In the genomic region with DNA sequence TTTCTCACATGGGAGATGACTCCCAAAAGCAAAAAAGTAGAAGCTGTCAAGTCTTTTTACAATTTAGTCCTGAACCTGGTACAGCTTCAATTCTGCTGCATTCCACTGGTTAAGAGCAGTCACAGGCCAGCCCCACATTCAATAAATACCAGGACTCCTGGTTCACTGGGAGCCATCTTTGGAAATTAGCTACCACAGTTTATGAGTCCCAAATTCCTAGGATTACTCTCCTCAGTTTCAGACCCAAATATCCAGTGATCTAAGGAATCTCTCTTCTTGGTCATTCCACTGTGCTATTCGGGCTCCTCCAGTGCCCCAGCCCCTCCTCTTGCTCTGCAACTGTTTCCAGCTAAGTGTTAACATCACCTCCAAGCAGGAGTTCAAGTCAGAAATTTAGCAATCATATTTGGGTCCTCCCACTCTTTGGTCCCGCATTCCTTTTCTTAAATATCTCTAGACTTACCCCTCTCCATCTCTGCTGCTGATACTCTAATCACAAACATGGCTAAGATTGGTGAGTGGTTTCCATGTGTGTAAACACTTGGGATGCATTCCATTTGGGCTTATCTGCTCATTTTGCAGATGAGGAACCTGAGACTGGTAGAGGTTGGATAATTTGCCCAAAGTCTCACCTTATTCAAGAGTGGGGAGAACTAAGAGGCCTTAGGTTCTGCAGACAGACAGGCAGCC, we compare ENCODE assay signal across 22 cellular contexts. TPM values are rescaled to one million over a fixed set of nuclear protein-coding genes. Genes with fewer than 3 reads are reported as not detected.
A peak's percentile ranks its signal among the peaks of the same experiment; 100 is the strongest.
DNase-seq lines count a peak whose midpoint lies in the region; ATAC-seq and TF ChIP-seq lines count a peak whose summit lies in the region.
"Had no signal": no experiment of that assay in that cellular context is flagged by ENCODE, and none has a peak within 500 bp of the region (broad histone marks: within the 10 kb centered on the region; RNA-seq: fewer than 3 reads in every experiment).

No MANE protein-coding gene starts in this region.

- DNase-seq in AG08396 (ENCODE audit: low spot score) (peak; percentile 53), HFFc6 (peak; percentile 81), choroid plexus epithelial cell (ENCODE audit: low read depth) (peak; percentile 23), mesothelial cell of epicardium (ENCODE audit: low spot score in 2 of 2, unreplicated experiment in 2 of 2) (no peak), aorta (no peak), DMS79 treated with DMSO at 0.1 percent for 48 hours (lab: John Stamatoyannopoulos, UW) (no peak)
- DNase-seq in NK-92 treated with Interleukin-12 subunit alpha and Interleukin-12 subunit beta, amount 100 ng/mL, for 24 hours (lab: John Stamatoyannopoulos, UW) = no peak
- DNase-seq: ACHN; activated CD4-positive, CD25-positive, alpha-beta regulatory T cell treated with anti-CD3 and anti-CD28 coated beads, Interleukin-2, amount 50 U/mL, for 72 hours; cerebellar nuclear complex; COR-L47; hypothalamus; Kasumi-1; NCI-H1417 treated with DMSO at 0.1 percent for 48 hours; NCI-H2171 treated with DMSO at 0.1 percent for 48 hours; stimulated activated naive CD4-positive, alpha-beta T cell treated with Interleukin-2 at 50 U/mL for 16 hours had no signal

- intact Hi-C loops in aorta (cut with DNase I) = loop anchor here in 1 of 2 donors (10.0 kb wide), 1 partner anchor 145 kb away; no protein-coding TSS in a partner anchor

- H3K9me3 Mint-ChIP-seq in HFFc6 (no peaks in the 10 kb centered on the region), mesothelial cell of epicardium (no peaks in the 10 kb centered on the region)
- H3K9me3 Mint-ChIP-seq: activated T-helper 17 cell treated with anti-CD3 and anti-CD28 coated beads, Interleukin-2, amount 50 U/mL, for 72 hours; memory B cell; neural crest cell; type B pancreatic cell had no signal

- no peaks in the 10 kb centered on the region for H3K36me3 ChIP-seq in aorta (ENCODE audit: control insufficient read depth in 1 of 2, insufficient read depth in 2 of 2, low read length in 1 of 2)

- no peak overlapping the region for H3K4me3 ChIP-seq in choroid plexus epithelial cell (ENCODE audit: low read depth, low read length)
- no peak overlapping the region for H3K4me3 ChIP-seq in aorta (ENCODE audit: low read length in 2 of 2)

- no peaks in the 10 kb centered on the region for H3K27me3 ChIP-seq in aorta (ENCODE audit: control insufficient read depth in 1 of 2, insufficient read depth in 2 of 2, low read length in 1 of 2)

- H3K27ac ChIP-seq in aorta (ENCODE audit: low read depth in 1 of 2, low read length in 2 of 2) = no peak overlapping the region

- H3K4me1 ChIP-seq in aorta (ENCODE audit: control insufficient read depth in 1 of 2, insufficient read depth in 2 of 2, low read length in 2 of 2) = no peaks in the 10 kb centered on the region

- H3K4me3 Mint-ChIP-seq in HFFc6 (peak overlapping the region; percentile 2; the same call in 1 of the 2 replicates), mesothelial cell of epicardium (no peak overlapping the region)
- H3K4me3 Mint-ChIP-seq: activated T-helper 17 cell treated with anti-CD3 and anti-CD28 coated beads, Interleukin-2, amount 50 U/mL, for 72 hours; memory B cell; neural crest cell; type B pancreatic cell had no signal

- H3K4me1 Mint-ChIP-seq in HFFc6 (ENCODE audit: low read depth) = peaks cover 23% of the 10 kb centered on the region
- H3K4me1 Mint-ChIP-seq in mesothelial cell of epicardium = peaks cover 7% of the 10 kb centered on the region
- H3K4me1 Mint-ChIP-seq: activated T-helper 17 cell treated with anti-CD3 and anti-CD28 coated beads, Interleukin-2, amount 50 U/mL, for 72 hours; memory B cell; neural crest cell had no signal

- no peaks in the 10 kb centered on the region for H3K36me3 Mint-ChIP-seq in HFFc6 (ENCODE audit: low read depth)
- H3K36me3 Mint-ChIP-seq in mesothelial cell of epicardium = no peaks in the 10 kb centered on the region
- H3K36me3 Mint-ChIP-seq: memory B cell, type B pancreatic cell had no signal

- H3K27me3 Mint-ChIP-seq in HFFc6 (ENCODE audit: insufficient read depth) = peaks cover 2% of the 10 kb centered on the region; the same call in 1 of the 2 replicates
- H3K27me3 Mint-ChIP-seq in mesothelial cell of epicardium (ENCODE audit: low read depth) = no peaks in the 10 kb centered on the region
- H3K27me3 Mint-ChIP-seq: activated T-helper 17 cell treated with anti-CD3 and anti-CD28 coated beads, Interleukin-2, amount 50 U/mL, for 72 hours; type B pancreatic cell had no signal

- ATAC-seq in aorta (ENCODE audit: low FRiP score) (no peak), GM21786 (IDR thresholded peaks at IDR 0.05; ENCODE audit: unreplicated experiment) (no peak)
- ATAC-seq: activated T-helper 17 cell treated with anti-CD3 and anti-CD28 coated beads, Interleukin-2, amount 50 U/mL, for 72 hours; Panc1 had no signal

- WGBS in aorta, 2 donors = 64 to 65% methylated on average over 2 of the region's 2 CpGs

- no peak for TF ChIP-seq CTCF in HFFc6 (IDR thresholded peaks at IDR 0.05)
- no peak for TF ChIP-seq CTCF in choroid plexus epithelial cell (conservative IDR thresholded peaks at IDR 0.05; ENCODE audit: low read depth, low read length)
- no peak for TF ChIP-seq CTCF in mesothelial cell of epicardium (IDR thresholded peaks at IDR 0.05; ENCODE audit: unreplicated experiment)

- H3K27ac Mint-ChIP-seq in HFFc6 (peak overlapping the region; percentile 68), mesothelial cell of epicardium (peak overlapping the region; percentile 83)
- H3K27ac Mint-ChIP-seq: activated T-helper 17 cell treated with anti-CD3 and anti-CD28 coated beads, Interleukin-2, amount 50 U/mL, for 72 hours; memory B cell; type B pancreatic cell had no signal

- H3K9me3 ChIP-seq in aorta (ENCODE audit: control insufficient read depth, low read length) = no peaks in the 10 kb centered on the region

RNA-seq across cellular contexts. Expression of gene WIPF2, which starts 9.6 kb away (rescaled TPM):
- total RNA-seq in HFFc6 (2021; fragmentation: NEBNext Ultra II Directional; extraction: Animal tissue kit (Norgen Biotek cat#: 25700)) = 10 to 100 TPM; 24.8 to 33.5 (median 29.8) TPM
- 27.0 to 28.7 TPM (median 28.1 TPM) in 3 replicates for total RNA-seq in mesothelial cell of epicardium
- total RNA-seq in aorta = 10 to 100 TPM; 26.2 to 28.6 TPM
- polyA plus RNA-seq in aorta = 10 to 100 TPM in 1 of 2 donors, 1 to 10 TPM in 1; 6.3 to 10.5 TPM

RNA-seq across cellular contexts. Expression of gene RAPGEFL1, which starts 32.3 kb away (rescaled TPM):
- total RNA-seq in HFFc6 (2021; fragmentation: NEBNext Ultra II Directional; extraction: Animal tissue kit (Norgen Biotek cat#: 25700)) = 1 to 10 TPM; 1.5 to 2.2 (median 1.8) TPM
- total RNA-seq in mesothelial cell of epicardium = 23.1 to 28.2 TPM (median 23.8 TPM) in 3 replicates
- total RNA-seq in aorta = 10 to 100 TPM; 13.9 to 16.6 TPM
- 1 to 10 TPM; 6.4 to 8.5 TPM for polyA plus RNA-seq in aorta

Comparison
In these comparisons a context has a peak if more than half of its experiments do, and no peak if none do; other contexts are left out.
1. DNase-seq: peak in AG08396 (single experiment), HFFc6 (single experiment) and choroid plexus epithelial cell (single experiment); none in mesothelial cell of epicardium (0 of 2), aorta (0 of 2), DMS79 treated with DMSO at 0.1 percent for 48 hours (single experiment) and NK-92 treated with Interleukin-12 subunit alpha and Interleukin-12 subunit beta, amount 100 ng/mL, for 24 hours (single experiment).